In genomic region chr17:16924701-16925440, GRCh38 we compare ENCODE assay signal across 17 cellular contexts. TPM values are rescaled to one million over a fixed set of nuclear protein-coding genes. Genes with fewer than 3 reads are reported as not detected.
"Had no signal": no experiment of that assay in that cellular context is flagged by ENCODE, and none has a peak within 500 bp of the region (broad histone marks: within the 10 kb centered on the region; RNA-seq: fewer than 3 reads in every experiment).

No MANE protein-coding gene starts in this region.

- DNase-seq: activated B cell treated with CpG ODN at 0.5 μM for 24 hours; activated CD4-positive, alpha-beta T cell treated with anti-CD3 and anti-CD28 coated beads, Interleukin-2, amount 50 U/mL, for 4 hours; amniotic stem cell; body of pancreas; dermis blood vessel endothelial cell; kidney glomerular epithelial cell; mammary epithelial cell; SIG-M5; stimulated activated CD4-positive, alpha-beta T cell treated with anti-CD3 and anti-CD28 coated beads, Interleukin-4, amount 100 ng/mL, for 4 hours; T-helper 17 cell; thyroid gland had no signal

- H3K9me3 Mint-ChIP-seq: activated B cell treated with CpG ODN at 0.5 μM for 24 hours; activated naive CD4-positive, alpha-beta T cell treated with anti-CD3 and anti-CD28 coated beads, Interleukin-2, amount 50 U/mL, for 72 hours; activated T-helper 1 cell treated with anti-CD3 and anti-CD28 coated beads, Interleukin-12 subunit alpha, Interleukin-12 subunit beta, Interleukin-2, Interleukin-4 antibody, amounts not matched to agents 30 ng/mL and 10 ng/mL and 1 ng/mL, durations not matched to agents 14 hours and 24 hours and 36 hours; central memory CD8-positive, alpha-beta T cell; natural killer cell treated with Interleukin-12 subunit alpha and Interleukin-12 subunit beta and Interleukin-15 and Interleukin-18, amount 100 ng/mL, for 72 hours had no signal

- H3K27ac Mint-ChIP-seq: activated B cell treated with CpG ODN at 0.5 μM for 24 hours; activated naive CD4-positive, alpha-beta T cell treated with anti-CD3 and anti-CD28 coated beads, Interleukin-2, amount 50 U/mL, for 72 hours; activated T-helper 1 cell treated with anti-CD3 and anti-CD28 coated beads, Interleukin-12 subunit alpha, Interleukin-12 subunit beta, Interleukin-2, Interleukin-4 antibody, amounts not matched to agents 30 ng/mL and 10 ng/mL and 1 ng/mL, durations not matched to agents 14 hours and 24 hours and 36 hours; natural killer cell treated with Interleukin-12 subunit alpha and Interleukin-12 subunit beta and Interleukin-15 and Interleukin-18, amount 100 ng/mL, for 72 hours; T-helper 17 cell had no signal

- H3K27me3 ChIP-seq: body of pancreas, thyroid gland had no signal

- H3K27me3 Mint-ChIP-seq: activated B cell treated with CpG ODN at 0.5 μM for 24 hours; central memory CD8-positive, alpha-beta T cell; natural killer cell treated with Interleukin-12 subunit alpha and Interleukin-12 subunit beta and Interleukin-15 and Interleukin-18, amount 100 ng/mL, for 72 hours; T-helper 17 cell had no signal

- H3K4me1 Mint-ChIP-seq: central memory CD8-positive, alpha-beta T cell; T-helper 17 cell had no signal

- H3K4me3 Mint-ChIP-seq: activated B cell treated with CpG ODN at 0.5 μM for 24 hours; activated T-helper 1 cell treated with anti-CD3 and anti-CD28 coated beads, Interleukin-12 subunit alpha, Interleukin-12 subunit beta, Interleukin-2, Interleukin-4 antibody, amounts not matched to agents 30 ng/mL and 10 ng/mL and 1 ng/mL, durations not matched to agents 14 hours and 24 hours and 36 hours; central memory CD8-positive, alpha-beta T cell; natural killer cell treated with Interleukin-12 subunit alpha and Interleukin-12 subunit beta and Interleukin-15 and Interleukin-18, amount 100 ng/mL, for 72 hours; T-helper 17 cell had no signal

- H3K36me3 Mint-ChIP-seq: activated naive CD4-positive, alpha-beta T cell treated with anti-CD3 and anti-CD28 coated beads, Interleukin-2, amount 50 U/mL, for 72 hours; natural killer cell treated with Interleukin-12 subunit alpha and Interleukin-12 subunit beta and Interleukin-15 and Interleukin-18, amount 100 ng/mL, for 72 hours had no signal

- H3K9me3 ChIP-seq: body of pancreas, thyroid gland had no signal

- ATAC-seq: activated naive CD4-positive, alpha-beta T cell treated with anti-CD3 and anti-CD28 coated beads, Interleukin-2, amount 50 U/mL, for 72 hours; body of pancreas; T-helper 17 cell had no signal

- H3K4me3 ChIP-seq: body of pancreas, thyroid gland had no signal

- H3K4me1 ChIP-seq: thyroid gland had no signal

- H3K36me3 ChIP-seq: thyroid gland had no signal

- H3K27ac ChIP-seq: body of pancreas, thyroid gland had no signal

RNA-seq across cellular contexts. Expression of gene TNFRSF13B, which starts 47.0 kb away (rescaled TPM):
- total RNA-seq: activated naive CD4-positive, alpha-beta T cell treated with anti-CD3 and anti-CD28 coated beads, Interleukin-2, amount 50 U/mL, for 72 hours; activated T-helper 1 cell treated with anti-CD3 and anti-CD28 coated beads, Interleukin-12 subunit alpha, Interleukin-12 subunit beta, Interleukin-2, Interleukin-4 antibody, amounts not matched to agents 30 ng/mL and 10 ng/mL and 1 ng/mL, durations not matched to agents 14 hours and 24 hours and 36 hours; body of pancreas; dermis blood vessel endothelial cell; epithelial cell of proximal tubule; mammary epithelial cell; osteocyte; thyroid gland had no signal
- polyA plus RNA-seq: mammary epithelial cell had no signal
